9 cellular contexts compared by ENCODE assay signal in the genomic region with DNA sequence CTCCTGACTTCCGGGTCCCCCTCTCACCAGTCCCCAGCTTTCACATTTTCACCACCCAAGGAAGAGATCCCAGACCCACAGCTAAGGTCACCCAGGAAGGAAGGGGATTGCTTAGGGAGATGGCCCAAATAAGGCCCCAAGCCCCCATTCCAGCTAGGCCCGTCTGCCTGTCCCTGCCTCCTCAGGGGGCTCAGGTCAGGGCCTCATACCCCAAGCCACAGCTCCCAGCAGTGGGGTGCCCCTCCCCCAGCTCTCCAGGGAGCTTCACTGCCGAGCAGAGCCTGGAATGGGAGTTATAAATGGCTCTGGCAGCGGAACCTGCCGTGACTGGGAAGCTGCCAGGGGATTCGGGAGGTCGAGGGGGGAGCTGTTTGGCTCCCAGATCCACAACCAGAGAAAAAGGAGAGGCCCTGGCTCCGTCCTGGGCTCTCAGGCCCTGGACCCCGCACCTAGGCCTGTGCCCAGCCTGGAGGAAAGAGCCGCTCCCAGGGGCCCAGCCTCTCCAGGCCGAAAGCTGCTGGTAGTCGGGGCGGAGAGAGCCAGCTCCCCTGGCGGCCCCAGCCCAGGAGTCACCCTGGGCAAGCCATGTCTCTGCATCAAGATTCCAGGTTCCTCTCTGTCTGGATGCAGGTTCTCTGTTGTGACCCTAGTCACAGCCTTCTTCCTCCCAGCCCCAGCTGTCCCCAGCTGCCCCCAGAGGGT. TPM values are rescaled to one million over a fixed set of nuclear protein-coding genes. Genes with fewer than 3 reads are reported as not detected.
DNase-seq lines count a peak whose midpoint lies in the region; ATAC-seq and TF ChIP-seq lines count a peak whose summit lies in the region.
"Had no signal": no experiment of that assay in that cellular context is flagged by ENCODE, and none has a peak within 500 bp of the region (broad histone marks: within the 10 kb centered on the region; RNA-seq: fewer than 3 reads in every experiment).

No MANE protein-coding gene starts in this region.

- H3K9ac ChIP-seq in BLaER1 treated with 17β-estradiol and CSF1 and Interleukin-3, amounts not matched to agents 10 nM and 100 nM = peak overlapping the region; percentile 61 to 89 (median 76)
- H3K9ac ChIP-seq in fibroblast of lung (ENCODE audit: insufficient read depth, low read length) = peak overlapping the region; percentile 91

- no peaks in the 10 kb centered on the region for H4K20me1 ChIP-seq in BLaER1 treated with 17β-estradiol and CSF1 and Interleukin-3, amounts not matched to agents 10 nM and 100 nM
- H4K20me1 ChIP-seq in fibroblast of lung (ENCODE audit: control insufficient read depth, extremely low read depth, insufficient read depth, low read length) = no peaks in the 10 kb centered on the region
- no peaks in the 10 kb centered on the region for H4K20me1 ChIP-seq in osteoblast (ENCODE audit: insufficient read depth, low read length)

- intact Hi-C loops in CD4-positive, alpha-beta memory T cell (cut with micrococcal nuclease) = no loop called here

- peaks cover 0 to 18% (median 0%) of the 10 kb centered on the region in 11 experiments; a peak in 1 of 22 replicates for H3K36me3 ChIP-seq in BLaER1 treated with 17β-estradiol and CSF1 and Interleukin-3, amounts not matched to agents 10 nM and 100 nM
- H3K36me3 ChIP-seq in Peyer's patch (peaks cover 0 to 14% (median 0%) of the 10 kb centered on the region in 3 donors), fibroblast of lung (ENCODE audit: control insufficient read depth, insufficient read depth, low read length) (peaks cover 17% of the 10 kb centered on the region), osteoblast (ENCODE audit: insufficient read depth, low read length) (peaks cover 10% of the 10 kb centered on the region)
- no peaks in the 10 kb centered on the region for H3K36me3 ChIP-seq in CD4-positive, alpha-beta memory T cell (ENCODE audit: insufficient read depth, low read length)

- H3K36me3 Mint-ChIP-seq in stimulated activated memory B cell treated with anti-CD40 and anti-IgM and Interleukin-4, amounts not matched to agents 10 μg/mL and 1 μg/mL and 100 μg/mL, for 72 hours = no peaks in the 10 kb centered on the region
- H3K36me3 Mint-ChIP-seq in CD4-positive, alpha-beta memory T cell = no peaks in the 10 kb centered on the region
- H3K36me3 Mint-ChIP-seq: activated naive CD4-positive, alpha-beta T cell treated with anti-CD3 and anti-CD28 coated beads, Interleukin-2, amount 50 U/mL, for 24 hours had no signal

- CTCF ChIA-PET in CD4-positive, alpha-beta memory T cell (lab: Charles Lee; ENCODE audit: partially characterized antibody) = interaction anchor here (0.7 to 21.4 kb wide), 11 partner anchors 13 to 303 kb away, joined by 3 to 634 read pairs (median 12); a partner anchor contains a TSS

- peaks cover 86 to 100% (median 96%) of the 10 kb centered on the region in 10 experiments for H3K4me1 ChIP-seq in BLaER1 treated with 17β-estradiol and CSF1 and Interleukin-3, amounts not matched to agents 10 nM and 100 nM
- peaks cover 0 to 95% (median 7%) of the 10 kb centered on the region in 4 donors for H3K4me1 ChIP-seq in Peyer's patch
- peaks cover 43% of the 10 kb centered on the region for H3K4me1 ChIP-seq in fibroblast of lung (ENCODE audit: control insufficient read depth, extremely low read depth, insufficient read depth, low read length)
- H3K4me1 ChIP-seq in osteoblast (ENCODE audit: insufficient read depth, low read length) = peaks cover 77% of the 10 kb centered on the region
- peaks cover 14% of the 10 kb centered on the region for H3K4me1 ChIP-seq in CD4-positive, alpha-beta memory T cell (ENCODE audit: insufficient read depth, low read length)

- in situ Hi-C loops in G401 (cut with HindIII; ENCODE audit: low sequenced_read_pairs) = no loop called here

- peak overlapping the region; percentile 51 to 92 (median 75) for H3K27ac ChIP-seq in BLaER1 treated with 17β-estradiol and CSF1 and Interleukin-3, amounts not matched to agents 10 nM and 100 nM
- H3K27ac ChIP-seq in Peyer's patch (peak overlapping the region; percentile 71 to 94 (median 88)), fibroblast of lung (ENCODE audit: insufficient read depth, low read length) (peak overlapping the region; percentile 95), osteoblast (ENCODE audit: low read depth, low read length) (peak overlapping the region; percentile 99)
- no peak overlapping the region for H3K27ac ChIP-seq in CD4-positive, alpha-beta memory T cell (ENCODE audit: low read depth, low read length)

- no peaks in the 10 kb centered on the region for H3K9me3 ChIP-seq in BLaER1 treated with 17β-estradiol and CSF1 and Interleukin-3, amounts not matched to agents 10 nM and 100 nM (replicated peaks in 1 of 11)
- H3K9me3 ChIP-seq in Peyer's patch (no peaks in the 10 kb centered on the region), fibroblast of lung (ENCODE audit: control insufficient read depth, insufficient read depth, low read depth, low read length) (no peaks in the 10 kb centered on the region), osteoblast (ENCODE audit: low read depth, low read length) (no peaks in the 10 kb centered on the region)
- H3K9me3 ChIP-seq in CD4-positive, alpha-beta memory T cell (ENCODE audit: control insufficient read depth in 1 of 2, low read length in 2 of 2) = no peaks in the 10 kb centered on the region

- H3K4me3 ChIP-seq in BLaER1 treated with 17β-estradiol and CSF1 and Interleukin-3, amounts not matched to agents 10 nM and 100 nM = peak overlapping the region; percentile 17 to 64 (median 48); a peak in 16 of 20 replicates
- H3K4me3 ChIP-seq in Peyer's patch (peak overlapping the region in 3 of 4 donors; percentile 20 to 59 (median 55)), fibroblast of lung (replicated peaks in 1 of 4; ENCODE audit: control extremely low read depth in 1 of 4, insufficient read depth in 1 of 4, low read depth in 3 of 4, low read length in 4 of 4) (peak overlapping the region; percentile 54 to 77 (median 58)), osteoblast (ENCODE audit: insufficient read depth, low read length) (peak overlapping the region; percentile 63)
- no peak overlapping the region for H3K4me3 ChIP-seq in CD4-positive, alpha-beta memory T cell (ENCODE audit: low read length in 2 of 2)

- peak in 2 of 3 donors; percentile 66 to 72 for DNase-seq in Peyer's patch
- peak; percentile 76 to 81 for DNase-seq in fibroblast of lung (ENCODE audit: low read depth in 2 of 2)
- peak; percentile 96 for DNase-seq in osteoblast (ENCODE audit: insufficient read length, low spot score, missing footprints)
- no peak for DNase-seq in G401 (ENCODE audit: low spot score)
- DNase-seq in CD4-positive, alpha-beta memory T cell = no peak

- no peak overlapping the region for H2AFZ ChIP-seq in fibroblast of lung (ENCODE audit: low read length)
- H2AFZ ChIP-seq in osteoblast (ENCODE audit: low read length) = peak overlapping the region; percentile 37

- no peaks in the 10 kb centered on the region for H3K27me3 Mint-ChIP-seq in stimulated activated memory B cell treated with anti-CD40 and anti-IgM and Interleukin-4, amounts not matched to agents 10 μg/mL and 1 μg/mL and 100 μg/mL, for 72 hours
- H3K27me3 Mint-ChIP-seq in CD4-positive, alpha-beta memory T cell = peaks cover 0 to 2% of the 10 kb centered on the region in 2 donors
- H3K27me3 Mint-ChIP-seq: activated naive CD4-positive, alpha-beta T cell treated with anti-CD3 and anti-CD28 coated beads, Interleukin-2, amount 50 U/mL, for 24 hours had no signal

- no peak overlapping the region for H3K27ac Mint-ChIP-seq in stimulated activated memory B cell treated with anti-CD40 and anti-IgM and Interleukin-4, amounts not matched to agents 10 μg/mL and 1 μg/mL and 100 μg/mL, for 72 hours
- H3K27ac Mint-ChIP-seq in CD4-positive, alpha-beta memory T cell = no peak overlapping the region
- H3K27ac Mint-ChIP-seq: activated naive CD4-positive, alpha-beta T cell treated with anti-CD3 and anti-CD28 coated beads, Interleukin-2, amount 50 U/mL, for 24 hours had no signal

- ATAC-seq in stimulated activated memory B cell treated with anti-CD40 and anti-IgM and Interleukin-4, amounts not matched to agents 10 μg/mL and 1 μg/mL and 100 μg/mL, for 72 hours = no peak
- ATAC-seq in GM19035 (IDR thresholded peaks at IDR 0.05; ENCODE audit: unreplicated experiment) = no peak

- peak in 1 of 6 experiments; percentile 18 for TF ChIP-seq CTCF in Peyer's patch (IDR thresholded peaks at IDR 0.05)
- TF ChIP-seq CTCF in fibroblast of lung (conservative IDR thresholded peaks at IDR 0.05 in 1 of 2, IDR thresholded peaks at IDR 0.05 in 1 of 2; ENCODE audit: low read depth in 1 of 2, low read length in 2 of 2) = no peak
- no peak for TF ChIP-seq CTCF in osteoblast (IDR thresholded peaks at IDR 0.05; ENCODE audit: extremely low read depth, low read depth, low read length)

- H3K79me2 ChIP-seq in fibroblast of lung (ENCODE audit: control insufficient read depth, insufficient read depth, low read length) (peaks cover 18% of the 10 kb centered on the region), osteoblast (ENCODE audit: insufficient read depth, low read length) (peaks cover 25% of the 10 kb centered on the region)

- peak overlapping the region; percentile 82 to 98 (median 95) for H3K4me2 ChIP-seq in BLaER1 treated with 17β-estradiol and CSF1 and Interleukin-3, amounts not matched to agents 10 nM and 100 nM
- H3K4me2 ChIP-seq in fibroblast of lung (ENCODE audit: extremely low read depth, insufficient read depth, low read length) = peak overlapping the region; percentile 79
- H3K4me2 ChIP-seq in osteoblast (ENCODE audit: insufficient read depth, low read length) = peak overlapping the region; percentile 77

- H3K27me3 ChIP-seq in BLaER1 treated with 17β-estradiol and CSF1 and Interleukin-3, amounts not matched to agents 10 nM and 100 nM = no peaks in the 10 kb centered on the region
- no peaks in the 10 kb centered on the region for H3K27me3 ChIP-seq in Peyer's patch
- H3K27me3 ChIP-seq in fibroblast of lung (ENCODE audit: control insufficient read depth, insufficient read depth, low read length) = no peaks in the 10 kb centered on the region
- H3K27me3 ChIP-seq in osteoblast (ENCODE audit: insufficient read depth, low read length) = no peaks in the 10 kb centered on the region
- H3K27me3 ChIP-seq in CD4-positive, alpha-beta memory T cell (ENCODE audit: insufficient read depth, low read length) = no peaks in the 10 kb centered on the region

- H3K4me1 Mint-ChIP-seq in stimulated activated memory B cell treated with anti-CD40 and anti-IgM and Interleukin-4, amounts not matched to agents 10 μg/mL and 1 μg/mL and 100 μg/mL, for 72 hours = peaks cover 21% of the 10 kb centered on the region
- peaks cover 4 to 7% (median 5%) of the 10 kb centered on the region in 4 donors for H3K4me1 Mint-ChIP-seq in CD4-positive, alpha-beta memory T cell

- POLR2A ChIA-PET in CD4-positive, alpha-beta memory T cell (lab: Charles Lee; ENCODE audit: partially characterized antibody) = interaction anchor here (1.3 kb wide), 1 partner anchor 33 kb away, joined by 3 read pairs; no protein-coding TSS in a partner anchor

- no peak for TF ChIP-seq POLR2A in Peyer's patch (IDR thresholded peaks at IDR 0.05)

- H3K9me3 Mint-ChIP-seq in stimulated activated memory B cell treated with anti-CD40 and anti-IgM and Interleukin-4, amounts not matched to agents 10 μg/mL and 1 μg/mL and 100 μg/mL, for 72 hours = no peaks in the 10 kb centered on the region
- no peaks in the 10 kb centered on the region for H3K9me3 Mint-ChIP-seq in CD4-positive, alpha-beta memory T cell
- H3K9me3 Mint-ChIP-seq: activated naive CD4-positive, alpha-beta T cell treated with anti-CD3 and anti-CD28 coated beads, Interleukin-2, amount 50 U/mL, for 24 hours had no signal

- H3K4me3 Mint-ChIP-seq in stimulated activated memory B cell treated with anti-CD40 and anti-IgM and Interleukin-4, amounts not matched to agents 10 μg/mL and 1 μg/mL and 100 μg/mL, for 72 hours = no peak overlapping the region
- H3K4me3 Mint-ChIP-seq in CD4-positive, alpha-beta memory T cell = no peak overlapping the region
- H3K4me3 Mint-ChIP-seq: activated naive CD4-positive, alpha-beta T cell treated with anti-CD3 and anti-CD28 coated beads, Interleukin-2, amount 50 U/mL, for 24 hours had no signal

RNA-seq across cellular contexts. Expression of a gene that starts 0.6 kb away (rescaled TPM):
- 10 to 100 TPM; 14.4 to 55.6 (median 37.7) TPM for total RNA-seq in Peyer's patch
- 14.4 and 38.0 TPM in 2 replicates for total RNA-seq in fibroblast of lung
- 1.7 and 2.0 TPM in 2 replicates for polyA plus RNA-seq in fibroblast of lung
- 17.5 and 33.4 TPM in 2 replicates for polyA plus RNA-seq in fibroblast of lung (2012)
- 17.4 and 25.3 TPM in 2 replicates for polyA minus RNA-seq in fibroblast of lung (ENCODE audit: low replicate concordance)
- total RNA-seq in osteoblast = 18.3 and 23.9 TPM in 2 replicates
- 4.7 and 5.9 TPM in 2 replicates for total RNA-seq in G401 (2014; rRNA removed; shearing (Covaris generic))
- 1 to 10 TPM; 2.6 to 5.1 TPM for total RNA-seq in CD4-positive, alpha-beta memory T cell
- polyA plus RNA-seq in CD4-positive, alpha-beta memory T cell = under 1 TPM in 1 of 2 donors, not detected in 1; 0.53 TPM

RNA-seq across cellular contexts. Expression of a gene that starts 10.6 kb away (rescaled TPM):
- total RNA-seq in Peyer's patch = 1,000 to 10,000 TPM in 3 of 4 donors, 100 to 1,000 TPM in 1; 519 to 6,265 (median 3,022) TPM
- not detected in 2 replicates for total RNA-seq in fibroblast of lung
- polyA plus RNA-seq in fibroblast of lung = not detected in 2 replicates
- not detected in 2 replicates for polyA plus RNA-seq in fibroblast of lung (2012)
- not detected in 2 replicates for polyA minus RNA-seq in fibroblast of lung (ENCODE audit: low replicate concordance)
- not detected in 2 replicates for total RNA-seq in osteoblast
- not detected in 2 replicates for total RNA-seq in G401 (2014; rRNA removed; shearing (Covaris generic))
- total RNA-seq in CD4-positive, alpha-beta memory T cell = not detected
- polyA plus RNA-seq in CD4-positive, alpha-beta memory T cell = not detected

RNA-seq across cellular contexts. Expression of a gene that starts 16.7 kb away (rescaled TPM):
- total RNA-seq in Peyer's patch = 10 to 100 TPM in 1 of 4 donors, 1 to 10 TPM in 3; 6.2 to 10.7 (median 8.9) TPM
- total RNA-seq in fibroblast of lung = 8.9 and 9.2 TPM in 2 replicates
- polyA plus RNA-seq in fibroblast of lung = 8.2 and 11.0 TPM in 2 replicates
- polyA plus RNA-seq in fibroblast of lung (2012) = 12.0 and 13.1 TPM in 2 replicates
- polyA minus RNA-seq in fibroblast of lung (ENCODE audit: low replicate concordance) = 1.0 and 4.3 TPM in 2 replicates
- 16.8 and 17.7 TPM in 2 replicates for total RNA-seq in osteoblast
- 203 TPM in 2 replicates for total RNA-seq in G401 (2014; rRNA removed; shearing (Covaris generic))
- total RNA-seq in CD4-positive, alpha-beta memory T cell = 1 to 10 TPM; 7.2 to 7.5 TPM
- 1 to 10 TPM in 1 of 2 donors, under 1 TPM in 1; 0.08 to 2.8 TPM for polyA plus RNA-seq in CD4-positive, alpha-beta memory T cell

RNA-seq across cellular contexts. Expression of a gene that starts 17.8 kb away (rescaled TPM):
- total RNA-seq in Peyer's patch = 10 to 100 TPM in 1 of 4 donors, 1 to 10 TPM in 3; 1.7 to 27.5 (median 7.4) TPM
- under 0.01 and 0.26 TPM in 2 replicates for total RNA-seq in fibroblast of lung
- polyA plus RNA-seq in fibroblast of lung = 0.11 and 0.43 TPM in 2 replicates
- polyA plus RNA-seq in fibroblast of lung (2012) = 0.62 and 1.1 TPM in 2 replicates
- 0.12 and 0.26 TPM in 2 replicates for polyA minus RNA-seq in fibroblast of lung (ENCODE audit: low replicate concordance)
- 0.29 and 0.36 TPM in 2 replicates for total RNA-seq in osteoblast
- 1.0 and 3.1 TPM in 2 replicates for total RNA-seq in G401 (2014; rRNA removed; shearing (Covaris generic))
- total RNA-seq in CD4-positive, alpha-beta memory T cell = under 1 TPM; 0.03 to 0.23 TPM
- under 1 TPM in 1 of 2 donors, not detected in 1; 0.05 TPM for polyA plus RNA-seq in CD4-positive, alpha-beta memory T cell

RNA-seq across cellular contexts. Expression of a gene that starts 32.5 kb away (rescaled TPM):
- total RNA-seq in Peyer's patch (100 to 1,000 TPM in 1 of 4 donors, 10 to 100 TPM in 3; 12.3 to 101 (median 15.7) TPM), fibroblast of lung (under 0.01 TPM in 2 replicates), osteoblast (under 0.01 TPM in 2 replicates)
- 0.33 and 0.40 TPM in 2 replicates for polyA plus RNA-seq in fibroblast of lung
- polyA plus RNA-seq in fibroblast of lung (2012) = 0.35 and 0.68 TPM in 2 replicates
- polyA minus RNA-seq in fibroblast of lung (ENCODE audit: low replicate concordance) = not detected in 2 replicates
- total RNA-seq in G401 (2014; rRNA removed; shearing (Covaris generic)) = 99.6 and 145 TPM in 2 replicates
- total RNA-seq in CD4-positive, alpha-beta memory T cell = 100 to 1,000 TPM; 211 to 219 TPM
- polyA plus RNA-seq in CD4-positive, alpha-beta memory T cell = 10 to 100 TPM; 22.6 to 37.5 TPM

Comparison
In these comparisons a context has a peak if more than half of its experiments do, and no peak if none do; other contexts are left out.
1. H3K4me3 ChIP-seq: peak in BLaER1 treated with 17β-estradiol and CSF1 and Interleukin-3, amounts not matched to agents 10 nM and 100 nM (10 of 10), Peyer's patch (3 of 4), fibroblast of lung (4 of 4) and osteoblast (single experiment); none in CD4-positive, alpha-beta memory T cell (0 of 2).
2. DNase-seq: peak in Peyer's patch (2 of 3), fibroblast of lung (2 of 2) and osteoblast (single experiment); none in G401 (single experiment) and CD4-positive, alpha-beta memory T cell (0 of 5).
3. RNA of a gene that starts 10.6 kb away (total RNA-seq): 519 to 6,265 TPM in Peyer's patch; not detected in fibroblast of lung, not detected in osteoblast, not detected in G401 and not detected in CD4-positive, alpha-beta memory T cell; every median in the first group is over 100 times any median in the second.
4. RNA of a gene that starts 16.7 kb away (total RNA-seq): 203 TPM in G401; 16.8 to 17.7 TPM in osteoblast, 6.2 to 10.7 TPM in Peyer's patch, 8.9 to 9.2 TPM in fibroblast of lung and 7.2 to 7.5 TPM in CD4-positive, alpha-beta memory T cell; every median in the first group is over 10 times any median in the second.
5. Peak in every context shown above with its lines, with median percentiles within 50 percentile points of each other: H3K4me2 ChIP-seq.